17 cellular contexts compared by ENCODE assay signal in the genomic region with DNA sequence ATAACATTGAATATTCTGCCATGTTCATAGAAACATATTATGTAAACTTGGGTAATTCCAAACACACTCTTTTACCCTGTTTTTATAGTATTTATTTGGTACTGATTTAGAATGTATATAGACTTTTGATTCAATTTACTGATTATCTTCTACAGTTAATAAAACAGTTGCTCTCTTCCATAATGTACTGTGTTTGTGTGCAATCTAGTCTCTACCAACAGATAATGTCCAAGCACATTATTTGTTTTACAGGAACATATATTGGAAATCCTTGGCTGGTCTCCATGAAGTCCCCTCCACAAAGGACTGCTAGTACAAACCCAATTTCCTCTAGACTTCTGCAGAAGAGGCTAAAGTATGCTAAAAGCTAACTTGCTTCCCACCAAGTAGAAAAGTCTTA.
A peak's percentile ranks its signal among the peaks of the same experiment; 100 is the strongest.
DNase-seq lines count a peak whose midpoint lies in the region; ATAC-seq and TF ChIP-seq lines count a peak whose summit lies in the region.
"Had no signal": no experiment of that assay in that cellular context is flagged by ENCODE, and none has a peak within 500 bp of the region (broad histone marks: within the 10 kb centered on the region; RNA-seq: fewer than 3 reads in every experiment).

No MANE protein-coding gene starts in this region.

- H3K79me2 ChIP-seq in neural progenitor cell (ENCODE audit: low read depth) = no peaks in the 10 kb centered on the region

- no peak overlapping the region for H2AFZ ChIP-seq in neural progenitor cell (replicated peaks)

- intact Hi-C loops in activated T-helper 2 cell treated with anti-CD3 and anti-CD28 coated beads, Interferon-gamma antibody, Interleukin-2, Interleukin-4, amounts not matched to agents 10 μg/mL and 5 μg/mL and 100 μg/mL, durations not matched to agents 14 hours and 24 hours and 36 hours (cut with micrococcal nuclease) = no loop called here
- intact Hi-C loops in activated CD4-positive, alpha-beta memory T cell treated with anti-CD3 and anti-CD28 coated beads for 36 hours (cut with micrococcal nuclease) = no loop called here

- no peaks in the 10 kb centered on the region for H3K9me3 ChIP-seq in neural progenitor cell (ENCODE audit: low read depth)

- peak overlapping the region; percentile 65 for H3K27ac ChIP-seq in 22Rv1
- peak overlapping the region; percentile 19 for H3K27ac ChIP-seq in neural progenitor cell
- H3K27ac ChIP-seq: A549; BLaER1 treated with 17β-estradiol and CSF1 and Interleukin-3, amounts not matched to agents 10 nM and 100 nM had no signal

- no peak for ATAC-seq in GM21390 (IDR thresholded peaks at IDR 0.05; ENCODE audit: unreplicated experiment)
- ATAC-seq: A549; CD8-positive, alpha-beta T cell; GM12878 had no signal

- no peak overlapping the region for H3K4me3 ChIP-seq in LNCaP clone FGC (ENCODE audit: low read depth, low read length)
- H3K4me3 ChIP-seq in neural progenitor cell = no peak overlapping the region
- H3K4me3 ChIP-seq: A549; BLaER1 treated with 17β-estradiol and CSF1 and Interleukin-3, amounts not matched to agents 10 nM and 100 nM; GM12878 had no signal

- H3K27me3 Mint-ChIP-seq in brain = no peaks in the 10 kb centered on the region
- H3K27me3 Mint-ChIP-seq in neural progenitor cell (ENCODE audit: insufficient read depth, low read depth) = no peaks in the 10 kb centered on the region
- no peaks in the 10 kb centered on the region for H3K27me3 Mint-ChIP-seq in activated T-helper 2 cell treated with anti-CD3 and anti-CD28 coated beads, Interferon-gamma antibody, Interleukin-2, Interleukin-4, amounts not matched to agents 10 μg/mL and 5 μg/mL and 100 μg/mL, durations not matched to agents 14 hours and 24 hours and 36 hours (ENCODE audit: low read depth)
- H3K27me3 Mint-ChIP-seq in activated CD4-positive, alpha-beta memory T cell treated with anti-CD3 and anti-CD28 coated beads for 36 hours = no peaks in the 10 kb centered on the region
- H3K27me3 Mint-ChIP-seq: B cell; CD4-positive, alpha-beta T cell had no signal

- H3K9me3 Mint-ChIP-seq in brain (peaks cover 0 to 8% (median 5%) of the 10 kb centered on the region in 5 experiments), neural progenitor cell (peaks cover 6% of the 10 kb centered on the region)
- no peaks in the 10 kb centered on the region for H3K9me3 Mint-ChIP-seq in activated T-helper 2 cell treated with anti-CD3 and anti-CD28 coated beads, Interferon-gamma antibody, Interleukin-2, Interleukin-4, amounts not matched to agents 10 μg/mL and 5 μg/mL and 100 μg/mL, durations not matched to agents 14 hours and 24 hours and 36 hours
- peaks cover 5% of the 10 kb centered on the region for H3K9me3 Mint-ChIP-seq in activated CD4-positive, alpha-beta memory T cell treated with anti-CD3 and anti-CD28 coated beads for 36 hours
- H3K9me3 Mint-ChIP-seq: CD8-positive, alpha-beta T cell had no signal

- no peaks in the 10 kb centered on the region for H3K27me3 ChIP-seq in neural progenitor cell
- H3K27me3 ChIP-seq: BLaER1 treated with 17β-estradiol and CSF1 and Interleukin-3, amounts not matched to agents 10 nM and 100 nM had no signal

- POLR2A ChIA-PET in activated CD4-positive, alpha-beta memory T cell treated with anti-CD3 and anti-CD28 coated beads for 36 hours (lab: Charles Lee) = no interaction called here

- peaks cover 20% of the 10 kb centered on the region for H3K4me1 ChIP-seq in neural progenitor cell

- H3K4me3 Mint-ChIP-seq in brain (no peak overlapping the region), neural progenitor cell (no peak overlapping the region)
- no peak overlapping the region for H3K4me3 Mint-ChIP-seq in activated T-helper 2 cell treated with anti-CD3 and anti-CD28 coated beads, Interferon-gamma antibody, Interleukin-2, Interleukin-4, amounts not matched to agents 10 μg/mL and 5 μg/mL and 100 μg/mL, durations not matched to agents 14 hours and 24 hours and 36 hours (ENCODE audit: low read depth)
- H3K4me3 Mint-ChIP-seq in activated CD4-positive, alpha-beta memory T cell treated with anti-CD3 and anti-CD28 coated beads for 36 hours = no peak overlapping the region
- H3K4me3 Mint-ChIP-seq: B cell; CD4-positive, alpha-beta T cell; CD8-positive, alpha-beta T cell had no signal

- H3K9ac ChIP-seq in neural progenitor cell = no peak overlapping the region
- H3K9ac ChIP-seq: BLaER1 treated with 17β-estradiol and CSF1 and Interleukin-3, amounts not matched to agents 10 nM and 100 nM had no signal

- H3K4me1 Mint-ChIP-seq in brain (peaks cover 57% of the 10 kb centered on the region), neural progenitor cell (peaks cover 4% of the 10 kb centered on the region)
- H3K4me1 Mint-ChIP-seq in activated T-helper 2 cell treated with anti-CD3 and anti-CD28 coated beads, Interferon-gamma antibody, Interleukin-2, Interleukin-4, amounts not matched to agents 10 μg/mL and 5 μg/mL and 100 μg/mL, durations not matched to agents 14 hours and 24 hours and 36 hours (ENCODE audit: low read depth) = no peaks in the 10 kb centered on the region
- H3K4me1 Mint-ChIP-seq in activated CD4-positive, alpha-beta memory T cell treated with anti-CD3 and anti-CD28 coated beads for 36 hours (ENCODE audit: low read depth) = no peaks in the 10 kb centered on the region
- H3K4me1 Mint-ChIP-seq: B cell had no signal

- peak; percentile 94 for DNase-seq in LNCaP clone FGC (ENCODE audit: low read depth)
- DNase-seq in neural progenitor cell (ENCODE audit: low spot score) = no peak
- DNase-seq in activated T-helper 2 cell treated with anti-CD3 and anti-CD28 coated beads, Interferon-gamma antibody, Interleukin-2, Interleukin-4, amounts not matched to agents 10 μg/mL and 5 μg/mL and 100 μg/mL, durations not matched to agents 14 hours and 24 hours and 36 hours (ENCODE audit: low spot score) = no peak
- no peak for DNase-seq in activated CD4-positive, alpha-beta memory T cell treated with anti-CD3 and anti-CD28 coated beads for 36 hours
- DNase-seq: AML-193; Caco-2; Calu3; CD4-positive, alpha-beta T cell; CD8-positive, alpha-beta T cell; GDM1 had no signal

- H3F3A ChIP-seq in neural progenitor cell (ENCODE audit: low read depth) = peaks cover 5% of the 10 kb centered on the region

- peak overlapping the region in 3 of 5 experiments; percentile 9 to 21 (median 14) for H3K27ac Mint-ChIP-seq in brain
- no peak overlapping the region for H3K27ac Mint-ChIP-seq in neural progenitor cell
- no peak overlapping the region for H3K27ac Mint-ChIP-seq in activated T-helper 2 cell treated with anti-CD3 and anti-CD28 coated beads, Interferon-gamma antibody, Interleukin-2, Interleukin-4, amounts not matched to agents 10 μg/mL and 5 μg/mL and 100 μg/mL, durations not matched to agents 14 hours and 24 hours and 36 hours
- no peak overlapping the region for H3K27ac Mint-ChIP-seq in activated CD4-positive, alpha-beta memory T cell treated with anti-CD3 and anti-CD28 coated beads for 36 hours
- H3K27ac Mint-ChIP-seq: B cell; CD4-positive, alpha-beta T cell; CD8-positive, alpha-beta T cell had no signal

- H3K36me3 ChIP-seq in neural progenitor cell = no peaks in the 10 kb centered on the region
- H3K36me3 ChIP-seq: BLaER1 treated with 17β-estradiol and CSF1 and Interleukin-3, amounts not matched to agents 10 nM and 100 nM had no signal

- H3K4me2 ChIP-seq in neural progenitor cell = peak overlapping the region; percentile 21
- H3K4me2 ChIP-seq: A549; BLaER1 treated with 17β-estradiol and CSF1 and Interleukin-3, amounts not matched to agents 10 nM and 100 nM had no signal

- H4K20me1 ChIP-seq in neural progenitor cell (ENCODE audit: low read depth) = no peaks in the 10 kb centered on the region
- H4K20me1 ChIP-seq: BLaER1 treated with 17β-estradiol and CSF1 and Interleukin-3, amounts not matched to agents 10 nM and 100 nM had no signal

- CTCF ChIA-PET in activated CD4-positive, alpha-beta memory T cell treated with anti-CD3 and anti-CD28 coated beads for 36 hours (lab: Charles Lee) = no interaction called here

- H3K36me3 Mint-ChIP-seq in brain = no peaks in the 10 kb centered on the region
- no peaks in the 10 kb centered on the region for H3K36me3 Mint-ChIP-seq in neural progenitor cell
- H3K36me3 Mint-ChIP-seq in activated T-helper 2 cell treated with anti-CD3 and anti-CD28 coated beads, Interferon-gamma antibody, Interleukin-2, Interleukin-4, amounts not matched to agents 10 μg/mL and 5 μg/mL and 100 μg/mL, durations not matched to agents 14 hours and 24 hours and 36 hours (ENCODE audit: low read depth) = no peaks in the 10 kb centered on the region
- H3K36me3 Mint-ChIP-seq in activated CD4-positive, alpha-beta memory T cell treated with anti-CD3 and anti-CD28 coated beads for 36 hours = no peaks in the 10 kb centered on the region
- H3K36me3 Mint-ChIP-seq: CD8-positive, alpha-beta T cell had no signal

- TF ChIP-seq CTCF in 22Rv1 (IDR thresholded peaks at IDR 0.05) (no peak), LNCaP clone FGC (IDR thresholded peaks at IDR 0.05; ENCODE audit: control insufficient read depth, extremely low read depth, insufficient read depth) (no peak), brain (conservative IDR thresholded peaks at IDR 0.05) (no peak), neural progenitor cell (IDR thresholded peaks at IDR 0.05) (no peak)

Comparison
In these comparisons a context has a peak if more than half of its experiments do, and no peak if none do; other contexts are left out.
1. H3K27ac Mint-ChIP-seq: peak in brain (3 of 5); none in neural progenitor cell (single experiment), activated T-helper 2 cell treated with anti-CD3 and anti-CD28 coated beads, Interferon-gamma antibody, Interleukin-2, Interleukin-4, amounts not matched to agents 10 μg/mL and 5 μg/mL and 100 μg/mL, durations not matched to agents 14 hours and 24 hours and 36 hours (single experiment) and activated CD4-positive, alpha-beta memory T cell treated with anti-CD3 and anti-CD28 coated beads for 36 hours (single experiment).